ENCODE assay signal across 18 cellular contexts in the genomic region with DNA sequence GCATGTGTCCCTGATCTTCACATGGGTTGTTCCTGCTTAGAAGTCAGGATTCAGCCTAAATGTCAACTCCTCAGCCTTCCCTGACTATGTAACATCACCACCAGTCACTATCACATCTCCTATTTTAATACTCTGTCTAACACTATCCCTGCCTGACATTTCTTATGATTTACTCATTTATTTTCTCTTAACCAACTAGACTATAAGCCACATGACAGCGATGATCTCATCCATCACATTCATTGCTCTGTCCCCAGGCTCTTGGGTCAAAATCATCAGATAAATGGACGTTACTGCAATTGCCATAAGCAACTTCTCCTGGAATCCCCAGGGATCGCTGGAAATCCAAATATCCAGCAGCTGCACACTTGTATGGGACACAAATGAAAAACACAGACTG.
"Had no signal": no experiment of that assay in that cellular context is flagged by ENCODE, and none has a peak within 500 bp of the region (broad histone marks: within the 10 kb centered on the region; RNA-seq: fewer than 3 reads in every experiment).

No MANE protein-coding gene starts in this region.

- DNase-seq: activated CD4-positive, alpha-beta memory T cell treated with anti-CD3 and anti-CD28 coated beads, Interleukin-2, amount 10 ng/mL, durations not matched to agents 7 days and 5 days; activated CD4-positive, alpha-beta T cell treated with anti-CD3 and anti-CD28 coated beads for 48 hours; activated CD4-positive, CD25-positive, alpha-beta regulatory T cell; activated CD8-positive, alpha-beta memory T cell treated with anti-CD3 and anti-CD28 coated beads, Interleukin-2, amount 10 ng/mL, durations not matched to agents 7 days and 5 days; activated naive CD8-positive, alpha-beta T cell treated with anti-CD3 and anti-CD28 coated beads for 36 hours; amygdala; effector memory CD8-positive, alpha-beta T cell; esophagus squamous epithelium; glutamatergic neuron; hippocampal formation; islet precursor cell; stimulated activated CD4-positive, alpha-beta T cell treated with anti-CD3 and anti-CD28 coated beads, Interleukin-2, amount 100 ng/mL, for 24 hours; stimulated activated naive CD4-positive, alpha-beta T cell treated with Interleukin-2 at 50 U/mL for 16 hours; T1000; transverse colon had no signal

- ATAC-seq: activated CD8-positive, alpha-beta memory T cell treated with anti-CD3 and anti-CD28 coated beads, Interleukin-2, amount 10 ng/mL, durations not matched to agents 7 days and 5 days; effector memory CD8-positive, alpha-beta T cell; left lobe of liver had no signal

- H3K4me3 ChIP-seq: esophagus squamous epithelium, right atrium auricular region, suprapubic skin, transverse colon had no signal

- H3K36me3 ChIP-seq: right atrium auricular region, suprapubic skin, transverse colon had no signal

- H3K9me3 ChIP-seq: esophagus squamous epithelium, suprapubic skin, transverse colon had no signal

- H3K27me3 ChIP-seq: esophagus squamous epithelium, right atrium auricular region, suprapubic skin, transverse colon had no signal

- H3K27ac ChIP-seq: right atrium auricular region, suprapubic skin, transverse colon had no signal
